ENCODE assay signal across 8 cellular contexts in the genomic region with DNA sequence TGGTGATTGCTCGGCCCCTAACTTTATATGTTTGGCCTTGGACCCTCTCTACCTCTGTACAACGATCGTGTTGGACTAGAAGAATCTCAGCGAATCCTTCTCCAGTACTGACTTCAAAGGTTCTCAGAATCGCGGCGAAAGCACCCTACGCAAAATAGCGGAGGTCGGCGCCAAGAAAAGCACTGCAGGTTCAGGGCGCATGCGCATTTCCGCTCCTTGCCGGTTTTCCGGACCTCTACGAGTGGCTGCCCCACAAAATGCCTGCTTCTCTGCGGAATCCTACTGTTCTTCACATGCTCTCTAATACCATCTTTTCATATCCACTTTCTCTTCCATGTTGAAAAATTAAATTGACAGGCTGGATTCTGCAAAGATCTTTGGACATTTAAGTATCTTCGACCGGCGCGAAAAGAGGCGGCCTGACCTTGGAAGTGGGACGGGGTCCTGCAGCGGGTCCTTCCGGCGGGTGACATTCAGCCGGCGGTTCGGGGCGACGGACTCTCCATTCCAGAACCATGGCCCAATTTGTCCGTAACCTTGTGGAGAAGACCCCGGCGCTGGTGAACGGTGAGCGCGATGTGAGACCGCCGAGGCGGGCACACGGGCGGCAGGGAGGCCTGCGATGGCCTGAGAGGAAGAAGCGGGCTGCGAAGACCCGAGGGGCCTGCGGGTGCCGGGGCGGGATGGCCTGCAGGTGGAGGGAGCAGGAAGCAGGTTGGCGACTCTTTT. TPM values are rescaled to one million over a fixed set of nuclear protein-coding genes. Genes with fewer than 3 reads are reported as not detected.
A peak's percentile ranks its signal among the peaks of the same experiment; 100 is the strongest.
DNase-seq lines count a peak whose midpoint lies in the region; ATAC-seq lines count a peak whose summit lies in the region.

A gene with protein sequence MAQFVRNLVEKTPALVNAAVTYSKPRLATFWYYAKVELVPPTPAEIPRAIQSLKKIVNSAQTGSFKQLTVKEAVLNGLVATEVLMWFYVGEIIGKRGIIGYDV (plus strand): TSS at position 456 of the 729 bp plus-strand sequence. CDS start 60 bp downstream, at position 516.

- peak; percentile 92 for DNase-seq in Ammon's horn (ENCODE audit: low spot score)
- DNase-seq in HT-29 (ENCODE audit: low spot score), result peak; percentile 98
- peak; percentile 86 for DNase-seq in NK-92 treated with Interleukin-12 subunit alpha and Interleukin-12 subunit beta, amount 100 ng/mL, for 24 hours (lab: John Stamatoyannopoulos, UW)
- peak; percentile 87 to 93 (median 91) for DNase-seq in effector memory CD8-positive, alpha-beta T cell
- DNase-seq in medulla oblongata (ENCODE audit: extremely low spot score), result peak; percentile 93
- DNase-seq in stimulated activated CD4-positive, alpha-beta T cell treated with anti-CD3 and anti-CD28 coated beads, TNF-alpha, amount 100 ng/mL, for 48 hours (ENCODE audit: low read depth in 3 of 3), result peak; percentile 87 to 90 (median 87)

- no peaks in the 10 kb centered on the region for H3K27me3 Mint-ChIP-seq in effector memory CD8-positive, alpha-beta T cell

- POLR2A ChIA-PET in activated CD8-positive, alpha-beta memory T cell treated with anti-CD3 and anti-CD28 coated beads for 36 hours (lab: Charles Lee), result interaction anchor here (0.5 to 1.5 kb wide), 3 partner anchors 34 to 46 kb away, joined by 3 to 7 read pairs (median 3); no protein-coding TSS in a partner anchor

- H3K36me3 Mint-ChIP-seq in effector memory CD8-positive, alpha-beta T cell (ENCODE audit: insufficient read depth), result peaks cover 56% of the 10 kb centered on the region

- ATAC-seq in GM19324 (IDR thresholded peaks at IDR 0.05; ENCODE audit: low FRiP score, unreplicated experiment), result peak; percentile 69
- ATAC-seq in effector memory CD8-positive, alpha-beta T cell (replicated peaks), result peak; percentile 60

- H3K9me3 Mint-ChIP-seq in effector memory CD8-positive, alpha-beta T cell, result no peaks in the 10 kb centered on the region

- peak within 1 kb of the TSS; percentile 95 to 98 for H3K4me3 Mint-ChIP-seq in effector memory CD8-positive, alpha-beta T cell

- H3K4me1 Mint-ChIP-seq in effector memory CD8-positive, alpha-beta T cell (ENCODE audit: low read depth in 2 of 2), result peaks cover 43 to 65% of the 10 kb centered on the region in 2 donors

- peak within 1 kb of the TSS; percentile 97 to 99 for H3K27ac Mint-ChIP-seq in effector memory CD8-positive, alpha-beta T cell

- CTCF ChIA-PET in activated CD8-positive, alpha-beta memory T cell treated with anti-CD3 and anti-CD28 coated beads for 36 hours (lab: Charles Lee), result interaction anchor here (0.6 to 1.6 kb wide), 6 partner anchors 11 to 107 kb away, joined by 3 to 6 read pairs (median 4); no protein-coding TSS in a partner anchor

RNA-seq across cellular contexts. Expression of the gene that starts here (rescaled TPM):
- 222 and 227 TPM in 2 replicates for total RNA-seq in HT-29 (2014; rRNA removed; shearing (Covaris generic))
- total RNA-seq in activated CD8-positive, alpha-beta memory T cell treated with anti-CD3 and anti-CD28 coated beads for 36 hours, result 100 to 1,000 TPM; 279 to 296 TPM

Comparison
In these comparisons a context has a peak if more than half of its experiments do, and no peak if none do; other contexts are left out.
1. Peak in every context shown above with its lines: DNase-seq and ATAC-seq.